In the genomic region with DNA sequence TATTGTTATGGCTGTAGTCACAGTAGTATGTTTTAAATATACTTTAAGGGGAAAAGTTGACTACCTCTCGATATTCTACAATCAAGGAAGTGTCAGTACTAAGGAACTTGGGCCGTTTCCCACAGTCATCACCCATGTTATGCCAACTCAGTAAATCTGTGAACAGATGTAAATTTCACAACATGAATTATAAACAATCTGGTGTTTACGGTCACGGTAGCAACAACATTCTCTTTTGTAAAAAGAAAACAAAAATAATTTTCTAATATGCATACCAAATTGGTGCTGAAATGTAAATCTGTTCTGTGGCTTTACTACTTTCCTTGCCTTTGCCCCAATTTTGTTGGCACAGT, we compare ENCODE assay signal across 7 cellular contexts. TPM values are rescaled to one million over a fixed set of nuclear protein-coding genes. Genes with fewer than 3 reads are reported as not detected.
DNase-seq lines count a peak whose midpoint lies in the region; ATAC-seq and TF ChIP-seq lines count a peak whose summit lies in the region.

No MANE protein-coding gene starts in this region.

- WGBS in iPS DF 6.9 (ENCODE audit: insufficient coverage, insufficient read length) = no CpG with 5 or more reads among the region's 4 CpGs

- CTCF ChIA-PET in activated CD8-positive, alpha-beta T cell treated with anti-CD3 and anti-CD28 coated beads, Interleukin-2, amount 10 ng/mL, durations not matched to agents 7 days and 5 days (lab: Charles Lee) = interaction anchor here (1.2 to 4.9 kb wide), 13 partner anchors 11 to 378 kb away, joined by 3 to 104 read pairs (median 7); a partner anchor contains a TSS

- peak overlapping the region; percentile 97; the same call in 1 of the 2 replicates for H3K4me3 ChIP-seq in iPS DF 6.9 (ENCODE audit: low read length)

- H3K27me3 Mint-ChIP-seq in HFFc6 (ENCODE audit: insufficient read depth) = peaks cover 1% of the 10 kb centered on the region; the same call in 1 of the 2 replicates
- no peaks in the 10 kb centered on the region for H3K27me3 Mint-ChIP-seq in activated CD8-positive, alpha-beta T cell treated with anti-CD3 and anti-CD28 coated beads, Interleukin-2, amount 10 ng/mL, durations not matched to agents 7 days and 5 days (ENCODE audit: low read depth)
- H3K27me3 Mint-ChIP-seq in stimulated activated memory B cell treated with anti-CD40 and anti-IgM and Interleukin-4, amounts not matched to agents 10 μg/mL and 1 μg/mL and 100 μg/mL, for 72 hours = no peaks in the 10 kb centered on the region

- H3K4me1 Mint-ChIP-seq in HFFc6 (ENCODE audit: low read depth) = peaks cover 38% of the 10 kb centered on the region
- H3K4me1 Mint-ChIP-seq in activated CD8-positive, alpha-beta T cell treated with anti-CD3 and anti-CD28 coated beads, Interleukin-2, amount 10 ng/mL, durations not matched to agents 7 days and 5 days (ENCODE audit: low read depth) = peaks cover 34% of the 10 kb centered on the region
- H3K4me1 Mint-ChIP-seq in stimulated activated memory B cell treated with anti-CD40 and anti-IgM and Interleukin-4, amounts not matched to agents 10 μg/mL and 1 μg/mL and 100 μg/mL, for 72 hours = peaks cover 53% of the 10 kb centered on the region

- no peaks in the 10 kb centered on the region for H3K9me3 ChIP-seq in iPS DF 6.9 (ENCODE audit: control insufficient read depth, insufficient read depth, low read length)

- H3K27ac Mint-ChIP-seq in HFFc6 = peak overlapping the region; percentile 97
- peak overlapping the region; percentile 96 for H3K27ac Mint-ChIP-seq in activated CD8-positive, alpha-beta T cell treated with anti-CD3 and anti-CD28 coated beads, Interleukin-2, amount 10 ng/mL, durations not matched to agents 7 days and 5 days
- peak overlapping the region; percentile 94 for H3K27ac Mint-ChIP-seq in stimulated activated memory B cell treated with anti-CD40 and anti-IgM and Interleukin-4, amounts not matched to agents 10 μg/mL and 1 μg/mL and 100 μg/mL, for 72 hours

- H3K36me3 ChIP-seq in iPS DF 6.9 (ENCODE audit: control insufficient read depth, insufficient read depth, low read length) = no peaks in the 10 kb centered on the region

- TF ChIP-seq CTCF in HFFc6 (IDR thresholded peaks at IDR 0.05) = no peak

- no peak for ATAC-seq in activated CD8-positive, alpha-beta T cell treated with anti-CD3 and anti-CD28 coated beads, Interleukin-2, amount 10 ng/mL, durations not matched to agents 7 days and 5 days
- no peak for ATAC-seq in stimulated activated memory B cell treated with anti-CD40 and anti-IgM and Interleukin-4, amounts not matched to agents 10 μg/mL and 1 μg/mL and 100 μg/mL, for 72 hours
- no peak for ATAC-seq in GM21526 (IDR thresholded peaks at IDR 0.05; ENCODE audit: low FRiP score, unreplicated experiment)

- no peaks in the 10 kb centered on the region; the same call in 1 of the 2 replicates for H3K4me1 ChIP-seq in iPS DF 6.9 (ENCODE audit: control insufficient read depth, insufficient read depth, low read length)

- POLR2A ChIA-PET in activated CD8-positive, alpha-beta T cell treated with anti-CD3 and anti-CD28 coated beads, Interleukin-2, amount 10 ng/mL, durations not matched to agents 7 days and 5 days (lab: Charles Lee) = interaction anchor here (0.8 to 4.0 kb wide), 7 partner anchors 10 to 340 kb away, joined by 3 to 40 read pairs (median 4); a partner anchor contains a TSS

- peaks cover 18% of the 10 kb centered on the region for H3K36me3 Mint-ChIP-seq in HFFc6 (ENCODE audit: low read depth)
- H3K36me3 Mint-ChIP-seq in activated CD8-positive, alpha-beta T cell treated with anti-CD3 and anti-CD28 coated beads, Interleukin-2, amount 10 ng/mL, durations not matched to agents 7 days and 5 days (ENCODE audit: low read depth) = peaks cover 14% of the 10 kb centered on the region
- H3K36me3 Mint-ChIP-seq in stimulated activated memory B cell treated with anti-CD40 and anti-IgM and Interleukin-4, amounts not matched to agents 10 μg/mL and 1 μg/mL and 100 μg/mL, for 72 hours = peaks cover 9% of the 10 kb centered on the region

- no peak overlapping the region for H3K27ac ChIP-seq in iPS DF 6.9 (ENCODE audit: low read length)

- DNase-seq in HFFc6 (no peak), iPS DF 6.9 (ENCODE audit: low read depth, low spot score) (no peak)
- DNase-seq in activated CD8-positive, alpha-beta T cell treated with anti-CD3 and anti-CD28 coated beads, Interleukin-2, amount 10 ng/mL, durations not matched to agents 7 days and 5 days = no peak
- DNase-seq in stimulated activated CD4-positive, alpha-beta T cell treated with anti-CD3 and anti-CD28 coated beads, Interleukin-4, amount 100 ng/mL, for 24 hours = no peak
- no peak for DNase-seq in stimulated activated CD4-positive, alpha-beta T cell treated with anti-CD3 and anti-CD28 coated beads, Interleukin-12 subunit alpha, Interleukin-12 subunit beta, amount 100 ng/mL, for 4 hours

- no peaks in the 10 kb centered on the region for H3K9me3 Mint-ChIP-seq in HFFc6
- H3K9me3 Mint-ChIP-seq in activated CD8-positive, alpha-beta T cell treated with anti-CD3 and anti-CD28 coated beads, Interleukin-2, amount 10 ng/mL, durations not matched to agents 7 days and 5 days (ENCODE audit: insufficient read depth) = no peaks in the 10 kb centered on the region
- no peaks in the 10 kb centered on the region for H3K9me3 Mint-ChIP-seq in stimulated activated memory B cell treated with anti-CD40 and anti-IgM and Interleukin-4, amounts not matched to agents 10 μg/mL and 1 μg/mL and 100 μg/mL, for 72 hours

- H3K4me3 Mint-ChIP-seq in HFFc6 = peak overlapping the region; percentile 99
- peak overlapping the region; percentile 99 for H3K4me3 Mint-ChIP-seq in activated CD8-positive, alpha-beta T cell treated with anti-CD3 and anti-CD28 coated beads, Interleukin-2, amount 10 ng/mL, durations not matched to agents 7 days and 5 days
- peak overlapping the region; percentile 99 for H3K4me3 Mint-ChIP-seq in stimulated activated memory B cell treated with anti-CD40 and anti-IgM and Interleukin-4, amounts not matched to agents 10 μg/mL and 1 μg/mL and 100 μg/mL, for 72 hours

- H3K27me3 ChIP-seq in iPS DF 6.9 (ENCODE audit: control insufficient read depth, insufficient read depth, low read length) = no peaks in the 10 kb centered on the region

RNA-seq across cellular contexts. Expression of a gene that starts 1.2 kb away (rescaled TPM):
- total RNA-seq in HFFc6 (2021; fragmentation: NEBNext Ultra II Directional; extraction: Animal tissue kit (Norgen Biotek cat#: 25700)) = 100 to 1,000 TPM in 3 of 6 experiments, 10 to 100 TPM in 3; 91.0 to 102 (median 100) TPM
- 10 to 100 TPM; 66.9 to 69.2 TPM for total RNA-seq in activated CD8-positive, alpha-beta T cell treated with anti-CD3 and anti-CD28 coated beads, Interleukin-2, amount 10 ng/mL, durations not matched to agents 7 days and 5 days
